13 cellular contexts compared by ENCODE assay signal in genomic region chr3:15314276-15314675, GRCh38. TPM values are rescaled to one million over a fixed set of nuclear protein-coding genes. Genes with fewer than 3 reads are reported as not detected.
A peak's percentile ranks its signal among the peaks of the same experiment; 100 is the strongest.
DNase-seq lines count a peak whose midpoint lies in the region; ATAC-seq and TF ChIP-seq lines count a peak whose summit lies in the region.
"Had no signal": no experiment of that assay in that cellular context is flagged by ENCODE, and none has a peak within 500 bp of the region (broad histone marks: within the 10 kb centered on the region; RNA-seq: fewer than 3 reads in every experiment).

No MANE protein-coding gene starts in this region.

- H3K36me3 ChIP-seq in transverse colon: no peaks in the 10 kb centered on the region

- intact Hi-C loops in transverse colon (cut with DNase I; ENCODE audit: low total_unique reads): no loop called here

- no peaks in the 10 kb centered on the region for H3K27me3 ChIP-seq in transverse colon

- DNase-seq in activated naive CD8-positive, alpha-beta T cell treated with anti-CD3 and anti-CD28 coated beads, Interleukin-2, amount 50 U/mL, for 24 hours: no peak
- DNase-seq in effector memory CD8-positive, alpha-beta T cell: no peak
- DNase-seq in progenitor cell of endocrine pancreas (ENCODE audit: low spot score, unreplicated experiment): no peak
- no peak for DNase-seq in ureter (ENCODE audit: low spot score)
- DNase-seq in SKM-1 treated with dmso at 0.1 percent for 144 hours (lab: John Stamatoyannopoulos, UW; ENCODE audit: unreplicated experiment): no peak
- DNase-seq in transverse colon: no peak
- no peak for DNase-seq in SHP77 treated with DMSO at 0.1 percent for 48 hours (lab: John Stamatoyannopoulos, UW)
- DNase-seq: DMS 273 treated with DMSO at 0.1 percent for 48 hours; effector CD4-positive, alpha-beta T cell; mucosa of descending colon; NCI-H1694 had no signal

- no peaks in the 10 kb centered on the region for H3K9me3 ChIP-seq in transverse colon
- H3K9me3 ChIP-seq: mucosa of descending colon had no signal

- H3K4me3 Mint-ChIP-seq in activated naive CD8-positive, alpha-beta T cell: no peak overlapping the region
- no peak overlapping the region for H3K4me3 Mint-ChIP-seq in activated naive CD8-positive, alpha-beta T cell treated with anti-CD3 and anti-CD28 coated beads, Interleukin-2, amount 50 U/mL, for 24 hours
- H3K4me3 Mint-ChIP-seq in effector memory CD8-positive, alpha-beta T cell: peak overlapping the region in 1 of 2 donors; percentile 46
- H3K4me3 Mint-ChIP-seq in progenitor cell of endocrine pancreas (ENCODE audit: low read depth): no peak overlapping the region

- peak overlapping the region in 1 of 4 donors; percentile 14 for H3K27ac ChIP-seq in transverse colon
- H3K27ac ChIP-seq: HL-60 had no signal

- peaks cover 54% of the 10 kb centered on the region for H3K4me1 Mint-ChIP-seq in activated naive CD8-positive, alpha-beta T cell (ENCODE audit: low read depth)
- H3K4me1 Mint-ChIP-seq in activated naive CD8-positive, alpha-beta T cell treated with anti-CD3 and anti-CD28 coated beads, Interleukin-2, amount 50 U/mL, for 24 hours: peaks cover 79% of the 10 kb centered on the region
- peaks cover 43 to 62% of the 10 kb centered on the region in 2 donors for H3K4me1 Mint-ChIP-seq in effector memory CD8-positive, alpha-beta T cell (ENCODE audit: low read depth in 2 of 2)
- peaks cover 28% of the 10 kb centered on the region for H3K4me1 Mint-ChIP-seq in progenitor cell of endocrine pancreas (ENCODE audit: low read depth)

- peaks cover 2 to 30% (median 13%) of the 10 kb centered on the region in 4 donors for H3K4me1 ChIP-seq in transverse colon

- no peaks in the 10 kb centered on the region for H3K27me3 Mint-ChIP-seq in activated naive CD8-positive, alpha-beta T cell
- H3K27me3 Mint-ChIP-seq in activated naive CD8-positive, alpha-beta T cell treated with anti-CD3 and anti-CD28 coated beads, Interleukin-2, amount 50 U/mL, for 24 hours: peaks cover 2% of the 10 kb centered on the region
- H3K27me3 Mint-ChIP-seq in effector memory CD8-positive, alpha-beta T cell: no peaks in the 10 kb centered on the region
- no peaks in the 10 kb centered on the region for H3K27me3 Mint-ChIP-seq in progenitor cell of endocrine pancreas

- H3K4me3 ChIP-seq in transverse colon: no peak overlapping the region
- H3K4me3 ChIP-seq: mucosa of descending colon had no signal

- ATAC-seq in activated naive CD8-positive, alpha-beta T cell treated with anti-CD3 and anti-CD28 coated beads, Interleukin-2, amount 50 U/mL, for 24 hours: no peak
- no peak for ATAC-seq in effector memory CD8-positive, alpha-beta T cell (replicated peaks)

- H3K36me3 Mint-ChIP-seq in activated naive CD8-positive, alpha-beta T cell: peaks cover 5% of the 10 kb centered on the region
- no peaks in the 10 kb centered on the region for H3K36me3 Mint-ChIP-seq in activated naive CD8-positive, alpha-beta T cell treated with anti-CD3 and anti-CD28 coated beads, Interleukin-2, amount 50 U/mL, for 24 hours (ENCODE audit: low read depth)
- H3K36me3 Mint-ChIP-seq in effector memory CD8-positive, alpha-beta T cell (ENCODE audit: insufficient read depth): peaks cover 3% of the 10 kb centered on the region
- H3K36me3 Mint-ChIP-seq in progenitor cell of endocrine pancreas (ENCODE audit: insufficient read depth): no peaks in the 10 kb centered on the region

- no peak for TF ChIP-seq EP300 in transverse colon (IDR thresholded peaks at IDR 0.05; ENCODE audit: low read depth)

- TF ChIP-seq POLR2A in transverse colon (IDR thresholded peaks at IDR 0.05): no peak

- in situ Hi-C loops in transverse colon (cut with MboI; ENCODE audit: low pct_ligation_motif_present in 1 of 4, low pct_unique_long_range_greater_than_20kb in 1 of 4, low sequenced_read_pairs in 3 of 4): no loop called here

- WGBS in transverse colon (ENCODE audit: low coverage in 1 of 2), 2 donors: 100% methylated on average over 1 of the region's 1 CpG; no CpG with 5 or more reads in 1 of the 2 donors

- TF ChIP-seq CTCF in progenitor cell of endocrine pancreas (IDR thresholded peaks at IDR 0.05; ENCODE audit: unreplicated experiment): no peak
- no peak for TF ChIP-seq CTCF in transverse colon (IDR thresholded peaks at IDR 0.05)

- peak overlapping the region; percentile 50 for H3K27ac Mint-ChIP-seq in activated naive CD8-positive, alpha-beta T cell
- no peak overlapping the region for H3K27ac Mint-ChIP-seq in activated naive CD8-positive, alpha-beta T cell treated with anti-CD3 and anti-CD28 coated beads, Interleukin-2, amount 50 U/mL, for 24 hours
- H3K27ac Mint-ChIP-seq in effector memory CD8-positive, alpha-beta T cell: peak overlapping the region; percentile 78 to 95
- H3K27ac Mint-ChIP-seq in progenitor cell of endocrine pancreas: peak overlapping the region; percentile 6

- no peaks in the 10 kb centered on the region for H3K9me3 Mint-ChIP-seq in activated naive CD8-positive, alpha-beta T cell (ENCODE audit: low read depth)
- no peaks in the 10 kb centered on the region for H3K9me3 Mint-ChIP-seq in activated naive CD8-positive, alpha-beta T cell treated with anti-CD3 and anti-CD28 coated beads, Interleukin-2, amount 50 U/mL, for 24 hours
- no peaks in the 10 kb centered on the region for H3K9me3 Mint-ChIP-seq in effector memory CD8-positive, alpha-beta T cell
- H3K9me3 Mint-ChIP-seq in progenitor cell of endocrine pancreas (ENCODE audit: low read depth): no peaks in the 10 kb centered on the region

RNA-seq across cellular contexts. Expression of gene SH3BP5, which starts 18.1 kb away (rescaled TPM):
- total RNA-seq in progenitor cell of endocrine pancreas (11.6 and 14.7 TPM in 2 replicates), ureter (68.0 TPM), transverse colon (10 to 100 TPM in 3 of 4 donors, 1 to 10 TPM in 1; 7.5 to 32.4 (median 15.8) TPM)
